ENCODE assay signal across 19 cellular contexts in the genomic region with DNA sequence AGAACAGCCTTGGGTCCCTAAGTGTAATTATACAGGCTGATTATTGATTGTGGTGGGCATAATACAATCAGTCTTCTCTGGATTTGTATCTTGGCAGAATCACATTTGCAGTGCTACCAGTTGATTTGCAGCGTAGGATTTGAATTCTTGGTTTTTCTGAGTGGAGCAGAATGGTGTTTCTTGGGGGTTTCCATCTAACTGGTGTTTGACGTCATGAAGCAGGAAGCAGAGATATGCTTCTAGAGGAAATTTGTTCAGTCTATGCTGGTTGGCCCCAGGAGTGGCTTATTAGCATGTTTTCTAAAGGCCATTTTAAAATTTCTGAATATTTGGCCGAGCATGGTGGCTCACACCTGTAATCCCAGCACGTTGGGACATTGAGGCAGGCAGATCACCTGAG. TPM values are rescaled to one million over a fixed set of nuclear protein-coding genes. Genes with fewer than 3 reads are reported as not detected.
A peak's percentile ranks its signal among the peaks of the same experiment; 100 is the strongest.
DNase-seq lines count a peak whose midpoint lies in the region; ATAC-seq and TF ChIP-seq lines count a peak whose summit lies in the region.
"Had no signal": no experiment of that assay in that cellular context is flagged by ENCODE, and none has a peak within 500 bp of the region (broad histone marks: within the 10 kb centered on the region; RNA-seq: fewer than 3 reads in every experiment).

No MANE protein-coding gene starts in this region.

- DNase-seq in OCI-LY7 (ENCODE audit: low spot score) (peak; percentile 52), colonic mucosa (no peak), T-cell (no peak)
- no peak for DNase-seq in effector memory CD8-positive, alpha-beta T cell
- DNase-seq in stimulated activated naive B cell treated with anti-CD40 and anti-IgM and Interleukin-4, amounts not matched to agents 10 μg/mL and 1 μg/mL and 100 μg/mL, for 72 hours: peak; percentile 6
- DNase-seq in activated T-cell treated with anti-CD3 and anti-CD28 coated beads, Interleukin-2, amount 50 U/mL, for 1 hour: no peak
- DNase-seq: activated CD8-positive, alpha-beta T cell treated with anti-CD3 and anti-CD28 coated beads for 36 hours; activated T-cell treated with anti-CD3 and anti-CD28 coated beads, Interleukin-2, amount 50 U/mL, for 4 hours; GOT3; KBM-7; MV-4-11; NCI-H1930; NCI-H510A; sigmoid colon had no signal

- no peak overlapping the region for H3K9ac ChIP-seq in colonic mucosa (ENCODE audit: low read depth in 2 of 2, low read length in 2 of 2)

- TF ChIP-seq CTCF in OCI-LY7 (conservative IDR thresholded peaks at IDR 0.05; ENCODE audit: low read length): no peak
- TF ChIP-seq CTCF in colonic mucosa (IDR thresholded peaks at IDR 0.05): no peak

- no peaks in the 10 kb centered on the region for H3K9me2 ChIP-seq in OCI-LY7 (ENCODE audit: insufficient read depth, low read length)

- H3K4me1 ChIP-seq in OCI-LY7 (ENCODE audit: insufficient read depth, low read length, poor library complexity, severe bottlenecking) (peaks cover 53% of the 10 kb centered on the region), colonic mucosa (peaks cover 3% of the 10 kb centered on the region)

- no peak overlapping the region for H3K4me3 Mint-ChIP-seq in effector memory CD8-positive, alpha-beta T cell
- H3K4me3 Mint-ChIP-seq in stimulated activated naive B cell treated with anti-CD40 and anti-IgM and Interleukin-4, amounts not matched to agents 10 μg/mL and 1 μg/mL and 100 μg/mL, for 72 hours: peak overlapping the region in 1 of 2 donors; percentile 43
- no peak overlapping the region for H3K4me3 Mint-ChIP-seq in T-cell
- H3K4me3 Mint-ChIP-seq: activated CD8-positive, alpha-beta T cell treated with anti-CD3 and anti-CD28 coated beads for 36 hours; activated naive CD8-positive, alpha-beta T cell; activated T-cell treated with anti-CD3 and anti-CD28 coated beads, Interleukin-2, amount 50 U/mL, for 4 hours had no signal

- H3K27me3 ChIP-seq in colonic mucosa: no peaks in the 10 kb centered on the region
- H3K27me3 ChIP-seq: esophagus muscularis mucosa, sigmoid colon, vagina had no signal

- peak overlapping the region; percentile 34 for H3K4me2 ChIP-seq in OCI-LY7 (ENCODE audit: low read length)

- CTCF ChIA-PET in OCI-LY7 (lab: Charles Lee; ENCODE audit: unreplicated experiment): no interaction called here
- CTCF ChIA-PET in T-cell (lab: Charles Lee): interaction anchor here (0.6 kb wide), 2 partner anchors 9 to 157 kb away, joined by 4 to 5 read pairs; no protein-coding TSS in a partner anchor

- H3K9me3 Mint-ChIP-seq in effector memory CD8-positive, alpha-beta T cell: no peaks in the 10 kb centered on the region
- H3K9me3 Mint-ChIP-seq in stimulated activated naive B cell treated with anti-CD40 and anti-IgM and Interleukin-4, amounts not matched to agents 10 μg/mL and 1 μg/mL and 100 μg/mL, for 72 hours: no peaks in the 10 kb centered on the region
- H3K9me3 Mint-ChIP-seq in T-cell: no peaks in the 10 kb centered on the region
- H3K9me3 Mint-ChIP-seq: activated CD8-positive, alpha-beta T cell treated with anti-CD3 and anti-CD28 coated beads for 36 hours; activated T-cell treated with anti-CD3 and anti-CD28 coated beads, Interleukin-2, amount 50 U/mL, for 4 hours had no signal

- ATAC-seq in GM18907 (IDR thresholded peaks at IDR 0.05; ENCODE audit: unreplicated experiment) (peak; percentile 52), T-cell (replicated peaks in 1 of 4) (no peak)
- peak; percentile 26 for ATAC-seq in effector memory CD8-positive, alpha-beta T cell (replicated peaks)
- peak; percentile 33 to 53 for ATAC-seq in stimulated activated naive B cell treated with anti-CD40 and anti-IgM and Interleukin-4, amounts not matched to agents 10 μg/mL and 1 μg/mL and 100 μg/mL, for 72 hours (replicated peaks)
- ATAC-seq: activated CD8-positive, alpha-beta T cell treated with anti-CD3 and anti-CD28 coated beads for 36 hours; activated T-cell treated with anti-CD3 and anti-CD28 coated beads, Interleukin-2, amount 50 U/mL, for 4 hours; Right ventricle myocardium inferior had no signal

- peak overlapping the region; percentile 63 for H2AFZ ChIP-seq in OCI-LY7 (ENCODE audit: low read length)

- H3K4me1 Mint-ChIP-seq in effector memory CD8-positive, alpha-beta T cell (ENCODE audit: low read depth in 2 of 2): peaks cover 13 to 20% of the 10 kb centered on the region in 2 donors
- peaks cover 25 to 46% of the 10 kb centered on the region in 2 donors for H3K4me1 Mint-ChIP-seq in stimulated activated naive B cell treated with anti-CD40 and anti-IgM and Interleukin-4, amounts not matched to agents 10 μg/mL and 1 μg/mL and 100 μg/mL, for 72 hours
- peaks cover 16 to 19% (median 19%) of the 10 kb centered on the region in 3 donors for H3K4me1 Mint-ChIP-seq in T-cell

- intact Hi-C loops in OCI-LY7 (cut with micrococcal nuclease; ENCODE audit: unreplicated experiment): loop anchor here (10.0 kb wide), 2 partner anchors 275 to 555 kb away; a partner anchor contains a TSS
- intact Hi-C loops in colonic mucosa (cut with DNase I): no loop called here

- H3K79me2 ChIP-seq in OCI-LY7 (ENCODE audit: insufficient read depth, low read depth, low read length): no peaks in the 10 kb centered on the region; the same call in 1 of the 2 replicates

- no peaks in the 10 kb centered on the region for H4K20me1 ChIP-seq in OCI-LY7 (ENCODE audit: insufficient read depth, low read length)

- POLR2A ChIA-PET in OCI-LY7 (lab: Charles Lee) (interaction anchor here (1.1 kb wide), 2 partner anchors 11 to 211 kb away, joined by 3 read pairs; no protein-coding TSS in a partner anchor), T-cell (lab: Charles Lee) (interaction anchor here in 1 of 2 donors (0.7 kb wide), 1 partner anchor 67 kb away, joined by 5 read pairs; no protein-coding TSS in a partner anchor)

- no peaks in the 10 kb centered on the region for H3K9me3 ChIP-seq in OCI-LY7 (ENCODE audit: low read length)
- H3K9me3 ChIP-seq in colonic mucosa: no peaks in the 10 kb centered on the region
- H3K9me3 ChIP-seq: esophagus muscularis mucosa, sigmoid colon, vagina had no signal

- no peaks in the 10 kb centered on the region for H3K36me3 ChIP-seq in OCI-LY7 (ENCODE audit: insufficient read depth, low read length)
- no peaks in the 10 kb centered on the region for H3K36me3 ChIP-seq in colonic mucosa
- H3K36me3 ChIP-seq: esophagus muscularis mucosa, sigmoid colon, vagina had no signal

- no peak overlapping the region for H3K27ac ChIP-seq in OCI-LY7 (ENCODE audit: low read depth, low read length, poor library complexity, severe bottlenecking)
- H3K27ac ChIP-seq in colonic mucosa: no peak overlapping the region
- H3K27ac ChIP-seq: esophagus muscularis mucosa, sigmoid colon, vagina had no signal

- no TSS peak for BruUV-seq in OCI-LY7 (replicated peaks; lab: Mats Ljungman, UMichigan)

- H3K4me3 ChIP-seq in OCI-LY7 (ENCODE audit: low read depth, low read length, poor library complexity, severe bottlenecking) (no peak overlapping the region), colonic mucosa (no peak overlapping the region)
- H3K4me3 ChIP-seq: esophagus muscularis mucosa, sigmoid colon, vagina had no signal

- H3K27ac Mint-ChIP-seq in effector memory CD8-positive, alpha-beta T cell: no peak overlapping the region
- peak overlapping the region; percentile 70 for H3K27ac Mint-ChIP-seq in stimulated activated naive B cell treated with anti-CD40 and anti-IgM and Interleukin-4, amounts not matched to agents 10 μg/mL and 1 μg/mL and 100 μg/mL, for 72 hours
- no peak overlapping the region for H3K27ac Mint-ChIP-seq in T-cell
- H3K27ac Mint-ChIP-seq: activated CD8-positive, alpha-beta T cell treated with anti-CD3 and anti-CD28 coated beads for 36 hours; activated naive CD8-positive, alpha-beta T cell had no signal

- no peaks in the 10 kb centered on the region for H3K36me3 Mint-ChIP-seq in effector memory CD8-positive, alpha-beta T cell (ENCODE audit: insufficient read depth)
- peaks cover 0 to 2% of the 10 kb centered on the region in 2 donors for H3K36me3 Mint-ChIP-seq in stimulated activated naive B cell treated with anti-CD40 and anti-IgM and Interleukin-4, amounts not matched to agents 10 μg/mL and 1 μg/mL and 100 μg/mL, for 72 hours
- no peaks in the 10 kb centered on the region for H3K36me3 Mint-ChIP-seq in T-cell
- H3K36me3 Mint-ChIP-seq: activated naive CD8-positive, alpha-beta T cell had no signal

- H3K27me3 Mint-ChIP-seq in effector memory CD8-positive, alpha-beta T cell: peaks cover 5 to 11% of the 10 kb centered on the region in 2 donors
- H3K27me3 Mint-ChIP-seq in stimulated activated naive B cell treated with anti-CD40 and anti-IgM and Interleukin-4, amounts not matched to agents 10 μg/mL and 1 μg/mL and 100 μg/mL, for 72 hours: no peaks in the 10 kb centered on the region
- peaks cover 0 to 8% of the 10 kb centered on the region in 2 donors for H3K27me3 Mint-ChIP-seq in T-cell

RNA-seq across cellular contexts. Expression of a gene that starts 3.4 kb away (rescaled TPM):
- total RNA-seq in OCI-LY7 (2014; rRNA removed; shearing (Covaris generic)): 1.5 and 2.1 TPM in 2 replicates
- 7.0 and 8.7 TPM in 2 replicates for total RNA-seq in OCI-LY7 (2022)
- 10 to 100 TPM; 47.1 to 93.3 TPM for total RNA-seq in colonic mucosa
- 1 to 10 TPM in 1 of 5 donors, under 1 TPM in 4; 0.37 to 1.1 (median 0.51) TPM for total RNA-seq in T-cell

Comparison
In these comparisons a context has a peak if more than half of its experiments do, and no peak if none do; other contexts are left out.
1. ATAC-seq: peak in GM18907 (single experiment), effector memory CD8-positive, alpha-beta T cell (single experiment) and stimulated activated naive B cell treated with anti-CD40 and anti-IgM and Interleukin-4, amounts not matched to agents 10 μg/mL and 1 μg/mL and 100 μg/mL, for 72 hours (2 of 2); none in T-cell (0 of 4).
2. DNase-seq: peak in OCI-LY7 (single experiment) and stimulated activated naive B cell treated with anti-CD40 and anti-IgM and Interleukin-4, amounts not matched to agents 10 μg/mL and 1 μg/mL and 100 μg/mL, for 72 hours (single experiment); none in effector memory CD8-positive, alpha-beta T cell (0 of 3), activated T-cell treated with anti-CD3 and anti-CD28 coated beads, Interleukin-2, amount 50 U/mL, for 1 hour (single experiment), colonic mucosa (single experiment) and T-cell (0 of 34).
3. RNA of a gene that starts 3.4 kb away (total RNA-seq): 47.1 to 93.3 TPM in colonic mucosa; 1.5 to 8.7 TPM in OCI-LY7 and 0.37 to 1.1 TPM in T-cell; every median in the first group is over 4 times any median in the second.